In genomic region chr15:87416591-87417257, GRCh38 we compare ENCODE assay signal across 23 cellular contexts.
"Had no signal": no experiment of that assay in that cellular context is flagged by ENCODE, and none has a peak within 500 bp of the region (broad histone marks: within the 10 kb centered on the region; RNA-seq: fewer than 3 reads in every experiment).

No MANE protein-coding gene starts in this region.

- H3K36me3 ChIP-seq: cardiac muscle cell, lower lobe of right lung, ovary, prostate gland, vagina, WERI-Rb-1 had no signal

- ATAC-seq: activated CD8-positive, alpha-beta memory T cell treated with anti-CD3 and anti-CD28 coated beads, Interleukin-2, amount 10 ng/mL, durations not matched to agents 7 days and 5 days; activated CD8-positive, alpha-beta T cell treated with anti-CD3 and anti-CD28 coated beads for 36 hours; left lobe of liver; lower lobe of right lung; naive thymus-derived CD8-positive, alpha-beta T cell had no signal

- FAIRE-seq: TTC549 had no signal

- H3K9me3 Mint-ChIP-seq: activated CD4-positive, alpha-beta T cell treated with anti-CD3 and anti-CD28 coated beads, Interleukin-2, amount 10 ng/mL, durations not matched to agents 7 days and 5 days; activated CD8-positive, alpha-beta T cell treated with anti-CD3 and anti-CD28 coated beads for 36 hours; naive thymus-derived CD8-positive, alpha-beta T cell had no signal

- H3K27me3 ChIP-seq: cardiac muscle cell, ovary, testis, vagina had no signal

- H3K4me3 ChIP-seq: cardiac muscle cell, lower lobe of right lung, ovary, prostate gland, testis, vagina had no signal

- H3K36me3 Mint-ChIP-seq: activated CD8-positive, alpha-beta memory T cell treated with anti-CD3 and anti-CD28 coated beads, Interleukin-2, amount 10 ng/mL, durations not matched to agents 7 days and 5 days; activated naive CD4-positive, alpha-beta T cell treated with anti-CD3 and anti-CD28 coated beads, Interleukin-2, amount 10 ng/mL, durations not matched to agents 7 days and 5 days; naive thymus-derived CD8-positive, alpha-beta T cell had no signal

- H3K27ac Mint-ChIP-seq: activated CD4-positive, alpha-beta T cell treated with anti-CD3 and anti-CD28 coated beads, Interleukin-2, amount 10 ng/mL, durations not matched to agents 7 days and 5 days; activated CD8-positive, alpha-beta memory T cell treated with anti-CD3 and anti-CD28 coated beads, Interleukin-2, amount 10 ng/mL, durations not matched to agents 7 days and 5 days; activated CD8-positive, alpha-beta T cell treated with anti-CD3 and anti-CD28 coated beads for 36 hours; activated naive CD4-positive, alpha-beta T cell treated with anti-CD3 and anti-CD28 coated beads, Interleukin-2, amount 10 ng/mL, durations not matched to agents 7 days and 5 days; naive thymus-derived CD8-positive, alpha-beta T cell had no signal

- H3K4me3 Mint-ChIP-seq: activated CD4-positive, alpha-beta T cell treated with anti-CD3 and anti-CD28 coated beads, Interleukin-2, amount 10 ng/mL, durations not matched to agents 7 days and 5 days; activated CD8-positive, alpha-beta memory T cell treated with anti-CD3 and anti-CD28 coated beads, Interleukin-2, amount 10 ng/mL, durations not matched to agents 7 days and 5 days; activated CD8-positive, alpha-beta T cell treated with anti-CD3 and anti-CD28 coated beads for 36 hours; activated naive CD4-positive, alpha-beta T cell treated with anti-CD3 and anti-CD28 coated beads, Interleukin-2, amount 10 ng/mL, durations not matched to agents 7 days and 5 days; naive thymus-derived CD8-positive, alpha-beta T cell had no signal

- DNase-seq: activated CD4-positive, alpha-beta T cell treated with anti-CD3 and anti-CD28 coated beads, Interleukin-2, amount 10 ng/mL, durations not matched to agents 7 days and 5 days; activated CD4-positive, CD25-positive, alpha-beta regulatory T cell treated with anti-CD3 and anti-CD28 coated beads, Interleukin-2, amount 50 U/mL, for 72 hours; activated CD8-positive, alpha-beta memory T cell treated with anti-CD3 and anti-CD28 coated beads, Interleukin-2, amount 10 ng/mL, durations not matched to agents 7 days and 5 days; activated CD8-positive, alpha-beta T cell treated with anti-CD3 and anti-CD28 coated beads for 36 hours; activated effector memory CD4-positive, alpha-beta T cell treated with anti-CD3 and anti-CD28 coated beads, Interleukin-2, amount 50 U/mL, for 16 hours; activated naive CD4-positive, alpha-beta T cell treated with anti-CD3 and anti-CD28 coated beads, Interleukin-2, amount 10 ng/mL, durations not matched to agents 7 days and 5 days; activated T-cell treated with anti-CD3 and anti-CD28 coated beads for 4 hours; amygdala; cortex of kidney; foreskin fibroblast; lower lobe of right lung; naive thymus-derived CD8-positive, alpha-beta T cell; ovary; stimulated activated CD4-positive, alpha-beta T cell treated with anti-CD3 and anti-CD28 coated beads, Interleukin-2, amount 100 ng/mL, for 48 hours; stimulated activated CD8-positive, alpha-beta memory T cell treated with anti-CD3 and anti-CD28 coated beads, Interleukin-4, amount 100 ng/mL, for 48 hours; stimulated activated naive CD4-positive, alpha-beta T cell; testis; WERI-Rb-1 had no signal

- H3K27me3 Mint-ChIP-seq: activated CD4-positive, alpha-beta T cell treated with anti-CD3 and anti-CD28 coated beads, Interleukin-2, amount 10 ng/mL, durations not matched to agents 7 days and 5 days; activated CD8-positive, alpha-beta memory T cell treated with anti-CD3 and anti-CD28 coated beads, Interleukin-2, amount 10 ng/mL, durations not matched to agents 7 days and 5 days; activated CD8-positive, alpha-beta T cell treated with anti-CD3 and anti-CD28 coated beads for 36 hours; activated naive CD4-positive, alpha-beta T cell treated with anti-CD3 and anti-CD28 coated beads, Interleukin-2, amount 10 ng/mL, durations not matched to agents 7 days and 5 days had no signal

- H3K4me1 Mint-ChIP-seq: activated CD4-positive, alpha-beta T cell treated with anti-CD3 and anti-CD28 coated beads, Interleukin-2, amount 10 ng/mL, durations not matched to agents 7 days and 5 days; activated CD8-positive, alpha-beta memory T cell treated with anti-CD3 and anti-CD28 coated beads, Interleukin-2, amount 10 ng/mL, durations not matched to agents 7 days and 5 days; activated naive CD4-positive, alpha-beta T cell treated with anti-CD3 and anti-CD28 coated beads, Interleukin-2, amount 10 ng/mL, durations not matched to agents 7 days and 5 days; naive thymus-derived CD8-positive, alpha-beta T cell had no signal
